9 cellular contexts compared by ENCODE assay signal in genomic region chr9:92545002-92545510, GRCh38. TPM values are rescaled to one million over a fixed set of nuclear protein-coding genes. Genes with fewer than 3 reads are reported as not detected.
"Had no signal": no experiment of that assay in that cellular context is flagged by ENCODE, and none has a peak within 500 bp of the region (broad histone marks: within the 10 kb centered on the region; RNA-seq: fewer than 3 reads in every experiment).

No MANE protein-coding gene starts in this region.

- H3K9me3 ChIP-seq: HAP-1 had no signal

- ATAC-seq: GM23338, HCT116, K562 had no signal

- DNase-seq: HFFc6, IMR-90, KG1 had no signal

- H3K4me1 ChIP-seq: HAP-1 had no signal

- H3K36me3 ChIP-seq: HAP-1 had no signal

- H3K4me3 ChIP-seq: GM23338, HAP-1, K562 had no signal

RNA-seq across cellular contexts. Expression of gene ECM2, which starts 9.3 kb away (rescaled TPM):
- total RNA-seq: GM23338, H1, HT-29, K562 had no signal
- polyA plus RNA-seq: H1 had no signal
